ENCODE assay signal across 23 cellular contexts in the genomic region with DNA sequence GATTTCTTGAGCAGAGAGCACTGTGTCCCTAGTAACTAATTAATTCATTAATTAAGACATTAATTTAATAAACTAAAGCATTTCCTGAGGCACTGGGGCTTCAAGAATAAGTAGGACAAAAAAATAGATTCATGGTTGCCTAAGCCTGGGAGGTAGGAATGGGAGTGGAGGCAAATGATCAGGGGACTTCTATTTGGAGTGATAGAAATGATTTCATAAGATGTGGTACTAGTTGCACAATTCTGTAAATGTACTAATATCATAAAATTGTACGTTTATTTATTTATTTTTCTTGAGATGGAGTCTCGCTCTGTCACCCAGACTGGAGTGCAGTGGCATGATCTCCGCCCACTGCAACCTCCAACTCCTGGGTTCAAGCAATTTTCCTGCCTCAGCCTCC.
DNase-seq lines count a peak whose midpoint lies in the region; ATAC-seq and TF ChIP-seq lines count a peak whose summit lies in the region.
"Had no signal": no experiment of that assay in that cellular context is flagged by ENCODE, and none has a peak within 500 bp of the region (broad histone marks: within the 10 kb centered on the region; RNA-seq: fewer than 3 reads in every experiment).

No MANE protein-coding gene starts in this region.

- no peak for DNase-seq in IMR-90
- peak; percentile 14 for DNase-seq in amniotic epithelial cell (ENCODE audit: low read depth)
- peak; percentile 11 for DNase-seq in fibroblast of mammary gland (ENCODE audit: low read depth)
- DNase-seq in sciatic nerve (ENCODE audit: low spot score): no peak
- DNase-seq in natural killer cell: no peak
- DNase-seq in OCI-LY7 (ENCODE audit: low spot score): no peak
- DNase-seq in T-helper 2 cell: no peak
- DNase-seq: 8988T; ACHN; AML-193; BE2C; CD4-positive, alpha-beta T cell; CD8-positive, alpha-beta memory T cell; DMS 273 treated with DMSO at 0.1 percent for 48 hours; DMS79 treated with DMSO at 0.1 percent for 48 hours; GF-D8; GOT3; HFFc6 had no signal

- TF ChIP-seq RAD21 in IMR-90 (IDR thresholded peaks at IDR 0.05; ENCODE audit: low read length): no peak

- CTCF ChIA-PET in IMR-90 (lab: Yijun Ruan, JAX) (interaction anchor here (0.6 kb wide), 1 partner anchor 676 kb away, joined by 4 read pairs; no protein-coding TSS in a partner anchor), OCI-LY7 (lab: Charles Lee; ENCODE audit: unreplicated experiment) (no interaction called here)

- no peak overlapping the region for H3K14ac ChIP-seq in IMR-90 (replicated peaks; ENCODE audit: low read depth, low read length)

- no peak overlapping the region for H3K4ac ChIP-seq in IMR-90 (ENCODE audit: low read depth, low read length)

- H3K56ac ChIP-seq in IMR-90 (ENCODE audit: extremely low read depth, insufficient read depth, low read length): no peak overlapping the region

- no peaks in the 10 kb centered on the region for H3K36me3 Mint-ChIP-seq in natural killer cell
- H3K36me3 Mint-ChIP-seq: CD14-positive monocyte; CD8-positive, alpha-beta memory T cell had no signal

- H3K9me1 ChIP-seq in IMR-90 (ENCODE audit: insufficient read depth, low read length): no peaks in the 10 kb centered on the region

- in situ Hi-C loops in IMR-90 (cut with MboI; ENCODE audit: low sequenced_read_pairs): no loop called here

- H3K4me3 ChIP-seq in IMR-90 (ENCODE audit: insufficient read depth, low read depth, low read length): no peak overlapping the region
- H3K4me3 ChIP-seq in fibroblast of mammary gland (ENCODE audit: control insufficient read depth, low read depth, low read length): no peak overlapping the region
- H3K4me3 ChIP-seq in OCI-LY7 (ENCODE audit: low read depth, low read length, poor library complexity, severe bottlenecking): no peak overlapping the region
- H3K4me3 ChIP-seq: A549; BLaER1 treated with 17β-estradiol and CSF1 and Interleukin-3, amounts not matched to agents 10 nM and 100 nM; HAP-1 had no signal

- no peaks in the 10 kb centered on the region for H4K20me1 ChIP-seq in IMR-90 (ENCODE audit: insufficient read depth, low read length)
- no peaks in the 10 kb centered on the region for H4K20me1 ChIP-seq in OCI-LY7 (ENCODE audit: insufficient read depth, low read length)

- H3K4me1 Mint-ChIP-seq in natural killer cell: peaks cover 0 to 5% of the 10 kb centered on the region in 2 donors
- H3K4me1 Mint-ChIP-seq: CD8-positive, alpha-beta memory T cell had no signal

- no peak overlapping the region for H2BK120ac ChIP-seq in IMR-90 (ENCODE audit: low read depth, low read length)

- no peak overlapping the region for H2BK20ac ChIP-seq in IMR-90 (ENCODE audit: low read depth, low read length)

- H3K79me1 ChIP-seq in IMR-90 (ENCODE audit: low read depth in 1 of 2, low read length in 2 of 2): no peaks in the 10 kb centered on the region; a peak in 1 of 4 replicates

- no peak overlapping the region for H3K23ac ChIP-seq in IMR-90 (ENCODE audit: low read depth, low read length)

- no peak overlapping the region for H4K5ac ChIP-seq in IMR-90 (ENCODE audit: low read depth, low read length)

- dilution Hi-C loops in IMR-90 (cut with HindIII; ENCODE audit: low sequenced_read_pairs, unreplicated experiment): no loop called here

- H3K27me3 ChIP-seq in IMR-90 (ENCODE audit: control insufficient read depth, insufficient read depth, low read length): no peaks in the 10 kb centered on the region
- H3K27me3 ChIP-seq: BE2C; BLaER1 treated with 17β-estradiol and CSF1 and Interleukin-3, amounts not matched to agents 10 nM and 100 nM had no signal

- no TSS peak for BruUV-seq in IMR-90 (replicated peaks; lab: Mats Ljungman, UMichigan)
- BruUV-seq in OCI-LY7 (replicated peaks; lab: Mats Ljungman, UMichigan): no TSS peak

- no peak overlapping the region for H3K27ac ChIP-seq in IMR-90 (ENCODE audit: insufficient read depth, low read length)
- H3K27ac ChIP-seq in OCI-LY7 (ENCODE audit: low read depth, low read length, poor library complexity, severe bottlenecking): no peak overlapping the region
- H3K27ac ChIP-seq: A549; BLaER1 treated with 17β-estradiol and CSF1 and Interleukin-3, amounts not matched to agents 10 nM and 100 nM had no signal

- TF ChIP-seq POLR2A in IMR-90 (IDR thresholded peaks at IDR 0.05; ENCODE audit: low read depth, low read length): no peak

- no peak overlapping the region for H3K9ac ChIP-seq in IMR-90 (ENCODE audit: low read depth, low read length)
- H3K9ac ChIP-seq: BLaER1 treated with 17β-estradiol and CSF1 and Interleukin-3, amounts not matched to agents 10 nM and 100 nM had no signal

- H4K91ac ChIP-seq in IMR-90 (ENCODE audit: insufficient read depth, low read depth, low read length): no peak overlapping the region

- H3K79me2 ChIP-seq in OCI-LY7 (ENCODE audit: insufficient read depth, low read depth, low read length): no peaks in the 10 kb centered on the region

- H3K9me3 Mint-ChIP-seq in natural killer cell: no peaks in the 10 kb centered on the region
- H3K9me3 Mint-ChIP-seq: CD4-positive, alpha-beta T cell; CD8-positive, alpha-beta memory T cell; HFFc6 had no signal

- no peak overlapping the region for H3K27ac Mint-ChIP-seq in natural killer cell
- H3K27ac Mint-ChIP-seq: CD14-positive monocyte; CD4-positive, alpha-beta T cell; CD8-positive, alpha-beta memory T cell; HFFc6 had no signal

- H3K9me3 ChIP-seq in IMR-90 (ENCODE audit: control insufficient read depth, insufficient read depth, low read length) (no peaks in the 10 kb centered on the region), OCI-LY7 (ENCODE audit: low read length) (no peaks in the 10 kb centered on the region)
- H3K9me3 ChIP-seq: A549, BE2C, HAP-1 had no signal

- H3K4me2 ChIP-seq in IMR-90 (ENCODE audit: low read depth, low read length) (no peak overlapping the region), OCI-LY7 (ENCODE audit: low read length) (no peak overlapping the region)
- H3K4me2 ChIP-seq: A549; BLaER1 treated with 17β-estradiol and CSF1 and Interleukin-3, amounts not matched to agents 10 nM and 100 nM had no signal

- no peaks in the 10 kb centered on the region for H3K9me2 ChIP-seq in OCI-LY7 (ENCODE audit: insufficient read depth, low read length)

- no peak overlapping the region for H2BK5ac ChIP-seq in IMR-90 (ENCODE audit: low read depth, low read length, poor library complexity, severe bottlenecking)

- POLR2A ChIA-PET in IMR-90 (lab: Charles Lee; ENCODE audit: unreplicated experiment): no interaction called here
- POLR2A ChIA-PET in OCI-LY7 (lab: Charles Lee): no interaction called here

- no peak overlapping the region for H3K4me3 Mint-ChIP-seq in natural killer cell
- H3K4me3 Mint-ChIP-seq: CD14-positive monocyte; CD4-positive, alpha-beta T cell; CD8-positive, alpha-beta memory T cell; HFFc6 had no signal

- 100% methylated on average over 1 of the region's 3 CpGs; no CpG with 5 or more reads in 1 of the 2 experiments for WGBS in IMR-90 (ENCODE audit: extremely low coverage in 2 of 2, insufficient read length in 1 of 2), 2 experiments

- no peak for ATAC-seq in IMR-90 (ENCODE audit: low read depth)
- ATAC-seq in sciatic nerve: peak; percentile 69
- ATAC-seq in natural killer cell: no peak
- no peak for ATAC-seq in HG03520 (IDR thresholded peaks at IDR 0.05; ENCODE audit: unreplicated experiment)
- ATAC-seq: A549 had no signal

- no peak overlapping the region for H2AFZ ChIP-seq in IMR-90 (replicated peaks; ENCODE audit: low read length, poor library complexity)
- H2AFZ ChIP-seq in OCI-LY7 (ENCODE audit: low read length): no peak overlapping the region

- no peak overlapping the region for H2BK15ac ChIP-seq in IMR-90 (ENCODE audit: low read depth, low read length)

- H2AK5ac ChIP-seq in IMR-90 (ENCODE audit: low read depth, low read length): no peak overlapping the region

- intact Hi-C loops in IMR-90 (cut with micrococcal nuclease): no loop called here
- intact Hi-C loops in sciatic nerve (cut with DNase I): no loop called here
- intact Hi-C loops in natural killer cell (cut with micrococcal nuclease): no loop called here
- intact Hi-C loops in OCI-LY7 (cut with micrococcal nuclease; ENCODE audit: unreplicated experiment): no loop called here

- H4K8ac ChIP-seq in IMR-90 (ENCODE audit: low read depth in 2 of 2, low read length in 2 of 2): no peak overlapping the region

- H3K4me1 ChIP-seq in IMR-90 (ENCODE audit: control insufficient read depth, insufficient read depth, low read length) (no peaks in the 10 kb centered on the region), OCI-LY7 (ENCODE audit: insufficient read depth, low read length, poor library complexity, severe bottlenecking) (no peaks in the 10 kb centered on the region)
- H3K4me1 ChIP-seq: A549, BE2C, HAP-1 had no signal

- H3K18ac ChIP-seq in IMR-90 (ENCODE audit: low read depth, low read length): no peak overlapping the region

- TF ChIP-seq CTCF in IMR-90 (conservative IDR thresholded peaks at IDR 0.05; ENCODE audit: low read depth, low read length) (no peak), fibroblast of mammary gland (conservative IDR thresholded peaks at IDR 0.05; ENCODE audit: control insufficient read depth, insufficient read depth, low read depth, low read length) (no peak), natural killer cell (IDR thresholded peaks at IDR 0.05) (no peak), OCI-LY7 (conservative IDR thresholded peaks at IDR 0.05; ENCODE audit: low read length) (no peak)

- H3K27me3 Mint-ChIP-seq in natural killer cell (ENCODE audit: low read depth in 2 of 2): no peaks in the 10 kb centered on the region
- H3K27me3 Mint-ChIP-seq: CD4-positive, alpha-beta T cell; CD8-positive, alpha-beta memory T cell had no signal

- H3K36me3 ChIP-seq in IMR-90 (ENCODE audit: control insufficient read depth, insufficient read depth, low read length) (no peaks in the 10 kb centered on the region), OCI-LY7 (ENCODE audit: insufficient read depth, low read length) (no peaks in the 10 kb centered on the region)
- H3K36me3 ChIP-seq: BE2C, HAP-1 had no signal

- no peak overlapping the region for H2AK9ac ChIP-seq in IMR-90 (replicated peaks; ENCODE audit: low read depth, low read length, poor library complexity)

TF ChIP-seq in IMR-90, 13 proteins besides CTCF, POLR2A, EP300 and RAD21:
- peak; percentile 52; the same call in 1 of the 2 replicates for TF ChIP-seq CEBPB (IDR thresholded peaks at IDR 0.05; ENCODE audit: low read depth, low read length)
- TF ChIP-seq SMC3 (IDR thresholded peaks at IDR 0.05; ENCODE audit: low read depth, low read length): no peak
TF ChIP-seq in IMR-90: peak in this region for 1.

Comparison
In these comparisons a context has a peak if more than half of its experiments do, and no peak if none do; other contexts are left out.
1. DNase-seq: peak in amniotic epithelial cell (single experiment) and fibroblast of mammary gland (single experiment); none in IMR-90 (single experiment), sciatic nerve (single experiment), natural killer cell (single experiment), OCI-LY7 (single experiment) and T-helper 2 cell (0 of 5).